In the genomic region with DNA sequence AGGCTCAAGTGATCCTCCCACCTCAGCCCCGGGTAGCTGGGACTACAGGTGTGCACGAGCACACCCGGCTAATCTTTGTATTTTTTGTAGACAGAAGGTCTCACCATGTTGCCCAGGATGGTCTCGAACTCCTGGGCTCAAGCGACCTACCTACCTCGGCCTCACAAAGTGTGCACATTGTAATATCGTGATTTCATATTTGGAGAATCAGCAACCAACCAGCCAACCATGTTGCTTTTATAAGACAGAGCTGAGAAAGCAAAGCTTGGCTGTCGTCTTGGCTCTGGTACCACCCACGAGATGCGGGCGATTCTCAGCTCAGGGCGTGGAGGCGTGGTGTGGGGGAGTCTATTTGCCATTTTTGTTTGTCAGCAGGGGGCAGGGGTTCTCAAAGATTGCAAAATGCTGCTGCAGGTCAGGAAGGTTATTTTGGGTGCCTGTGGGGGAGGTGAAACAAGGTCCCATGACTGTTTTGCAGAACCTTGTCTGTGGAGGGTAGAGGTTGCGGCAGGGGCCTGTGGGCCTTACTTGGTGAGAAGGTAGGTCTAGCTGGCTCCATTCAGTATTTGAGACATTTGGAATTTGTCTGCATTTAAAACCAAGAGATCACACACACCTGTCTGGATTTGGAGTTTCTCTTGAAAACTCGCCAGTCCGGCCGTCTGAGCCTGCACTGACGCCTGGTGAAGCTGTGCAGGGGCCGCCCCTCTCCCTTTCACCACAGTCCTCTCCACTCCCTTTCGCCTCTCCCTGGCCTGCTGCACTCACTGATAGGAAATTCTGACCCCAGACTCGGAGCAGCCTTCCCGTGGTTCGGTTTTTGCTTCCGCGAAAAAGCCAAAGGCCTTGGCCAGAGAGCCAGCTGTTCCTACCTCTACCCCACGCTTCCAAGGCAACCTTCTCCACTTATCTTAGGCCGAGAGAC, we compare ENCODE assay signal across 2 cellular contexts.
TF ChIP-seq lines count a peak whose summit lies in the region.

No MANE protein-coding gene starts in this region.

TF ChIP-seq in GM23338, 12 proteins besides CTCF, POLR2A, EP300 and RAD21 (continued from another document and continues in another):
- TF ChIP-seq, protein P1, sequence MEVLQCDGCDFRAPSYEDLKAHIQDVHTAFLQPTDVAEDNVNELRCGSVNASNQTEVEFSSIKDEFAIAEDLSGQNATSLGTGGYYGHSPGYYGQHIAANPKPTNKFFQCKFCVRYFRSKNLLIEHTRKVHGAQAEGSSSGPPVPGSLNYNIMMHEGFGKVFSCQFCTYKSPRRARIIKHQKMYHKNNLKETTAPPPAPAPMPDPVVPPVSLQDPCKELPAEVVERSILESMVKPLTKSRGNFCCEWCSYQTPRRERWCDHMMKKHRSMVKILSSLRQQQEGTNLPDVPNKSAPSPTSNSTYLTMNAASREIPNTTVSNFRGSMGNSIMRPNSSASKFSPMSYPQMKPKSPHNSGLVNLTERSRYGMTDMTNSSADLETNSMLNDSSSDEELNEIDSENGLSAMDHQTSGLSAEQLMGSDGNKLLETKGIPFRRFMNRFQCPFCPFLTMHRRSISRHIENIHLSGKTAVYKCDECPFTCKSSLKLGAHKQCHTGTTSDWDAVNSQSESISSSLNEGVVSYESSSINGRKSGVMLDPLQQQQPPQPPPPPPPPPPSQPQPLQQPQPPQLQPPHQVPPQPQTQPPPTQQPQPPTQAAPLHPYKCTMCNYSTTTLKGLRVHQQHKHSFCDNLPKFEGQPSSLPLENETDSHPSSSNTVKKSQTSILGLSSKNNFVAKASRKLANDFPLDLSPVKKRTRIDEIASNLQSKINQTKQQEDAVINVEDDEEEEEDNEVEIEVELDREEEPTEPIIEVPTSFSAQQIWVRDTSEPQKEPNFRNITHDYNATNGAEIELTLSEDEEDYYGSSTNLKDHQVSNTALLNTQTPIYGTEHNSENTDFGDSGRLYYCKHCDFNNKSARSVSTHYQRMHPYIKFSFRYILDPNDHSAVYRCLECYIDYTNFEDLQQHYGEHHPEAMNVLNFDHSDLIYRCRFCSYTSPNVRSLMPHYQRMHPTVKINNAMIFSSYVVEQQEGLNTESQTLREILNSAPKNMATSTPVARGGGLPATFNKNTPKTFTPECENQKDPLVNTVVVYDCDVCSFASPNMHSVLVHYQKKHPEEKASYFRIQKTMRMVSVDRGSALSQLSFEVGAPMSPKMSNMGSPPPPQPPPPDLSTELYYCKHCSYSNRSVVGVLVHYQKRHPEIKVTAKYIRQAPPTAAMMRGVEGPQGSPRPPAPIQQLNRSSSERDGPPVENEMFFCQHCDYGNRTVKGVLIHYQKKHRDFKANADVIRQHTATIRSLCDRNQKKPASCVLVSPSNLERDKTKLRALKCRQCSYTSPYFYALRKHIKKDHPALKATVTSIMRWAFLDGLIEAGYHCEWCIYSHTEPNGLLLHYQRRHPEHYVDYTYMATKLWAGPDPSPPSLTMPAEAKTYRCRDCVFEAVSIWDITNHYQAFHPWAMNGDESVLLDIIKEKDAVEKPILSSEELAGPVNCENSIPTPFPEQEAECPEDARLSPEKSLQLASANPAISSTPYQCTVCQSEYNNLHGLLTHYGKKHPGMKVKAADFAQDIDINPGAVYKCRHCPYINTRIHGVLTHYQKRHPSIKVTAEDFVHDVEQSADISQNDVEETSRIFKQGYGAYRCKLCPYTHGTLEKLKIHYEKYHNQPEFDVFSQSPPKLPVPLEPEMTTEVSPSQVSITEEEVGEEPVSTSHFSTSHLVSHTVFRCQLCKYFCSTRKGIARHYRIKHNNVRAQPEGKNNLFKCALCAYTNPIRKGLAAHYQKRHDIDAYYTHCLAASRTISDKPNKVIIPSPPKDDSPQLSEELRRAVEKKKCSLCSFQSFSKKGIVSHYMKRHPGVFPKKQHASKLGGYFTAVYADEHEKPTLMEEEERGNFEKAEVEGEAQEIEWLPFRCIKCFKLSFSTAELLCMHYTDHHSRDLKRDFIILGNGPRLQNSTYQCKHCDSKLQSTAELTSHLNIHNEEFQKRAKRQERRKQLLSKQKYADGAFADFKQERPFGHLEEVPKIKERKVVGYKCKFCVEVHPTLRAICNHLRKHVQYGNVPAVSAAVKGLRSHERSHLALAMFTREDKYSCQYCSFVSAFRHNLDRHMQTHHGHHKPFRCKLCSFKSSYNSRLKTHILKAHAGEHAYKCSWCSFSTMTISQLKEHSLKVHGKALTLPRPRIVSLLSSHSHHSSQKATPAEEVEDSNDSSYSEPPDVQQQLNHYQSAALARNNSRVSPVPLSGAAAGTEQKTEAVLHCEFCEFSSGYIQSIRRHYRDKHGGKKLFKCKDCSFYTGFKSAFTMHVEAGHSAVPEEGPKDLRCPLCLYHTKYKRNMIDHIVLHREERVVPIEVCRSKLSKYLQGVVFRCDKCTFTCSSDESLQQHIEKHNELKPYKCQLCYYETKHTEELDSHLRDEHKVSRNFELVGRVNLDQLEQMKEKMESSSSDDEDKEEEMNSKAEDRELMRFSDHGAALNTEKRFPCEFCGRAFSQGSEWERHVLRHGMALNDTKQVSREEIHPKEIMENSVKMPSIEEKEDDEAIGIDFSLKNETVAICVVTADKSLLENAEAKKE (CRISPR knock-in tag; IDR thresholded peaks at IDR 0.05) = no peak
- TF ChIP-seq EZH2phosphoT487 (IDR thresholded peaks at IDR 0.05; ENCODE audit: unreplicated experiment) (no peak), NANOG (IDR thresholded peaks at IDR 0.05; ENCODE audit: borderline replicate concordance) (no peak), POLR2AphosphoS5 (IDR thresholded peaks at IDR 0.05; ENCODE audit: low read depth) (no peak), STAT1 (IDR thresholded peaks at IDR 0.05; ENCODE audit: unreplicated experiment) (no peak), JUNB (IDR thresholded peaks at IDR 0.05; ENCODE audit: unreplicated experiment) (no peak), ZNF114 (CRISPR knock-in tag; IDR thresholded peaks at IDR 0.05) (no peak), ZNF331 (CRISPR knock-in tag; IDR thresholded peaks at IDR 0.05; ENCODE audit: low read depth) (no peak)
- TF ChIP-seq, protein P2, sequence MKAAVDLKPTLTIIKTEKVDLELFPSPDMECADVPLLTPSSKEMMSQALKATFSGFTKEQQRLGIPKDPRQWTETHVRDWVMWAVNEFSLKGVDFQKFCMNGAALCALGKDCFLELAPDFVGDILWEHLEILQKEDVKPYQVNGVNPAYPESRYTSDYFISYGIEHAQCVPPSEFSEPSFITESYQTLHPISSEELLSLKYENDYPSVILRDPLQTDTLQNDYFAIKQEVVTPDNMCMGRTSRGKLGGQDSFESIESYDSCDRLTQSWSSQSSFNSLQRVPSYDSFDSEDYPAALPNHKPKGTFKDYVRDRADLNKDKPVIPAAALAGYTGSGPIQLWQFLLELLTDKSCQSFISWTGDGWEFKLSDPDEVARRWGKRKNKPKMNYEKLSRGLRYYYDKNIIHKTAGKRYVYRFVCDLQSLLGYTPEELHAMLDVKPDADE (IDR thresholded peaks at IDR 0.05) = no peak

TF ChIP-seq in WTC11, 78 proteins besides CTCF, POLR2A, EP300 and RAD21 (continued from another document):
- TF ChIP-seq, protein P3, sequence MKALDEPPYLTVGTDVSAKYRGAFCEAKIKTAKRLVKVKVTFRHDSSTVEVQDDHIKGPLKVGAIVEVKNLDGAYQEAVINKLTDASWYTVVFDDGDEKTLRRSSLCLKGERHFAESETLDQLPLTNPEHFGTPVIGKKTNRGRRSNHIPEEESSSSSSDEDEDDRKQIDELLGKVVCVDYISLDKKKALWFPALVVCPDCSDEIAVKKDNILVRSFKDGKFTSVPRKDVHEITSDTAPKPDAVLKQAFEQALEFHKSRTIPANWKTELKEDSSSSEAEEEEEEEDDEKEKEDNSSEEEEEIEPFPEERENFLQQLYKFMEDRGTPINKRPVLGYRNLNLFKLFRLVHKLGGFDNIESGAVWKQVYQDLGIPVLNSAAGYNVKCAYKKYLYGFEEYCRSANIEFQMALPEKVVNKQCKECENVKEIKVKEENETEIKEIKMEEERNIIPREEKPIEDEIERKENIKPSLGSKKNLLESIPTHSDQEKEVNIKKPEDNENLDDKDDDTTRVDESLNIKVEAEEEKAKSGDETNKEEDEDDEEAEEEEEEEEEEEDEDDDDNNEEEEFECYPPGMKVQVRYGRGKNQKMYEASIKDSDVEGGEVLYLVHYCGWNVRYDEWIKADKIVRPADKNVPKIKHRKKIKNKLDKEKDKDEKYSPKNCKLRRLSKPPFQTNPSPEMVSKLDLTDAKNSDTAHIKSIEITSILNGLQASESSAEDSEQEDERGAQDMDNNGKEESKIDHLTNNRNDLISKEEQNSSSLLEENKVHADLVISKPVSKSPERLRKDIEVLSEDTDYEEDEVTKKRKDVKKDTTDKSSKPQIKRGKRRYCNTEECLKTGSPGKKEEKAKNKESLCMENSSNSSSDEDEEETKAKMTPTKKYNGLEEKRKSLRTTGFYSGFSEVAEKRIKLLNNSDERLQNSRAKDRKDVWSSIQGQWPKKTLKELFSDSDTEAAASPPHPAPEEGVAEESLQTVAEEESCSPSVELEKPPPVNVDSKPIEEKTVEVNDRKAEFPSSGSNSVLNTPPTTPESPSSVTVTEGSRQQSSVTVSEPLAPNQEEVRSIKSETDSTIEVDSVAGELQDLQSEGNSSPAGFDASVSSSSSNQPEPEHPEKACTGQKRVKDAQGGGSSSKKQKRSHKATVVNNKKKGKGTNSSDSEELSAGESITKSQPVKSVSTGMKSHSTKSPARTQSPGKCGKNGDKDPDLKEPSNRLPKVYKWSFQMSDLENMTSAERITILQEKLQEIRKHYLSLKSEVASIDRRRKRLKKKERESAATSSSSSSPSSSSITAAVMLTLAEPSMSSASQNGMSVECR (CRISPR knock-in tag; IDR thresholded peaks at IDR 0.05; ENCODE audit: borderline replicate concordance) = no peak
- TF ChIP-seq, protein P4, sequence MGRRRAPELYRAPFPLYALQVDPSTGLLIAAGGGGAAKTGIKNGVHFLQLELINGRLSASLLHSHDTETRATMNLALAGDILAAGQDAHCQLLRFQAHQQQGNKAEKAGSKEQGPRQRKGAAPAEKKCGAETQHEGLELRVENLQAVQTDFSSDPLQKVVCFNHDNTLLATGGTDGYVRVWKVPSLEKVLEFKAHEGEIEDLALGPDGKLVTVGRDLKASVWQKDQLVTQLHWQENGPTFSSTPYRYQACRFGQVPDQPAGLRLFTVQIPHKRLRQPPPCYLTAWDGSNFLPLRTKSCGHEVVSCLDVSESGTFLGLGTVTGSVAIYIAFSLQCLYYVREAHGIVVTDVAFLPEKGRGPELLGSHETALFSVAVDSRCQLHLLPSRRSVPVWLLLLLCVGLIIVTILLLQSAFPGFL (CRISPR knock-in tag; IDR thresholded peaks at IDR 0.05; ENCODE audit: borderline replicate concordance) = no peak
- TF ChIP-seq OVOL2 (CRISPR knock-in tag; IDR thresholded peaks at IDR 0.05; ENCODE audit: borderline replicate concordance) = no peak
- TF ChIP-seq, protein P5, sequence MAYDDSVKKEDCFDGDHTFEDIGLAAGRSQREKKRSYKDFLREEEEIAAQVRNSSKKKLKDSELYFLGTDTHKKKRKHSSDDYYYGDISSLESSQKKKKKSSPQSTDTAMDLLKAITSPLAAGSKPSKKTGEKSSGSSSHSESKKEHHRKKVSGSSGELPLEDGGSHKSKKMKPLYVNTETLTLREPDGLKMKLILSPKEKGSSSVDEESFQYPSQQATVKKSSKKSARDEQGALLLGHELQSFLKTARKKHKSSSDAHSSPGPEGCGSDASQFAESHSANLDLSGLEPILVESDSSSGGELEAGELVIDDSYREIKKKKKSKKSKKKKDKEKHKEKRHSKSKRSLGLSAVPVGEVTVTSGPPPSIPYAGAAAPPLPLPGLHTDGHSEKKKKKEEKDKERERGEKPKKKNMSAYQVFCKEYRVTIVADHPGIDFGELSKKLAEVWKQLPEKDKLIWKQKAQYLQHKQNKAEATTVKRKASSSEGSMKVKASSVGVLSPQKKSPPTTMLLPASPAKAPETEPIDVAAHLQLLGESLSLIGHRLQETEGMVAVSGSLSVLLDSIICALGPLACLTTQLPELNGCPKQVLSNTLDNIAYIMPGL (CRISPR knock-in tag; IDR thresholded peaks at IDR 0.05) = no peak
- TF ChIP-seq, protein P6, sequence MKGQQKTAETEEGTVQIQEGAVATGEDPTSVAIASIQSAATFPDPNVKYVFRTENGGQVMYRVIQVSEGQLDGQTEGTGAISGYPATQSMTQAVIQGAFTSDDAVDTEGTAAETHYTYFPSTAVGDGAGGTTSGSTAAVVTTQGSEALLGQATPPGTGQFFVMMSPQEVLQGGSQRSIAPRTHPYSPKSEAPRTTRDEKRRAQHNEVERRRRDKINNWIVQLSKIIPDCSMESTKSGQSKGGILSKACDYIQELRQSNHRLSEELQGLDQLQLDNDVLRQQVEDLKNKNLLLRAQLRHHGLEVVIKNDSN (CRISPR knock-in tag; IDR thresholded peaks at IDR 0.05) = no peak
